Comparison of ENCODE assay signal across 19 cellular contexts in the genomic region with DNA sequence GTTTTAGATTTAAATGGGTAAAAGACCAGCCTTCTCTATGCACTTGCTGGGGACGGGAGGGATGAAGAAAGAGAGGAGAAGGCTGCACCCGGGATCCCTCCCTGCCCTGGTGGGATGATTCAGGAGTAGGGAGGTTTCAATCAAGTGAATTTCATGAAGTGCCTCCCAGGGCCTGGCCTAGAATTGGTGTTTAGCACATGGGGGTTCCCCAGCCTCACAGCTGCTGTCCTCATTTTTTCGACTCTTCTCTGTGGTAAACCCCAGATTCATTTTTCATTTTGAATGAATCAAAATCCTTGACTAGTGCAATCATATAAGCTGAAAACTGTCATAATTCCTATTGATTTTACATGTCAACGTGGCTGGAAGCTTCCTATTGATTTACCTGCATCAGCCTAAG.
DNase-seq lines count a peak whose midpoint lies in the region; ATAC-seq and TF ChIP-seq lines count a peak whose summit lies in the region.
"Had no signal": no experiment of that assay in that cellular context is flagged by ENCODE, and none has a peak within 500 bp of the region (broad histone marks: within the 10 kb centered on the region; RNA-seq: fewer than 3 reads in every experiment).

No MANE protein-coding gene starts in this region.

- DNase-seq in activated CD4-positive, alpha-beta T cell treated with anti-CD3 and anti-CD28 coated beads for 36 hours, result peak; percentile 70
- no peak for DNase-seq in activated CD4-positive, alpha-beta T cell treated with anti-CD3 and anti-CD28 coated beads, Interleukin-2, amount 50 U/mL, for 1 hour
- DNase-seq in T-helper 2 cell treated with Interferon-gamma antibody and Interleukin-4, amounts not matched to agents 5 μg/mL and 100 μg/mL, for 36 hours (ENCODE audit: low spot score), result peak; percentile 27
- peak; percentile 45 to 53 for DNase-seq in stimulated activated CD4-positive, alpha-beta T cell treated with anti-CD3 and anti-CD28 coated beads, Interleukin-2, amount 100 ng/mL, for 24 hours
- DNase-seq in AG08395 (ENCODE audit: low spot score), result no peak
- DNase-seq: caudate nucleus; H7; Karpas-422; naive thymus-derived CD8-positive, alpha-beta T cell; NCI-H187 treated with DMSO at 0.1 percent for 48 hours had no signal

- H3K27me3 ChIP-seq in gastroesophageal sphincter, result no peaks in the 10 kb centered on the region
- H3K27me3 ChIP-seq: right atrium auricular region, SJSA1, tibial nerve had no signal

- no peak overlapping the region for H3K27ac Mint-ChIP-seq in activated CD4-positive, alpha-beta T cell treated with anti-CD3 and anti-CD28 coated beads for 36 hours
- H3K27ac Mint-ChIP-seq in T-helper 2 cell treated with Interferon-gamma antibody and Interleukin-4, amounts not matched to agents 5 μg/mL and 100 μg/mL, for 36 hours, result no peak overlapping the region
- H3K27ac Mint-ChIP-seq: activated naive CD8-positive, alpha-beta T cell had no signal

- H3K4me1 ChIP-seq in gastroesophageal sphincter, result peaks cover 5 to 25% (median 13%) of the 10 kb centered on the region in 3 donors

- no peak overlapping the region for H3K4me3 ChIP-seq in gastroesophageal sphincter
- H3K4me3 ChIP-seq: right atrium auricular region, SJSA1, tibial nerve had no signal

- H3K36me3 ChIP-seq in gastroesophageal sphincter, result peaks cover 0 to 54% of the 10 kb centered on the region in 2 donors

- peaks cover 40% of the 10 kb centered on the region for H3K4me1 Mint-ChIP-seq in activated CD4-positive, alpha-beta T cell treated with anti-CD3 and anti-CD28 coated beads for 36 hours
- H3K4me1 Mint-ChIP-seq in T-helper 2 cell treated with Interferon-gamma antibody and Interleukin-4, amounts not matched to agents 5 μg/mL and 100 μg/mL, for 36 hours (ENCODE audit: low read depth), result peaks cover 36% of the 10 kb centered on the region

- WGBS in gastroesophageal sphincter (ENCODE audit: low coverage in 1 of 2), 2 donors, result 59 to 80% methylated on average over 3 to 4 of the region's 4 CpGs

- H3K4me3 Mint-ChIP-seq in activated CD4-positive, alpha-beta T cell treated with anti-CD3 and anti-CD28 coated beads for 36 hours, result no peak overlapping the region
- H3K4me3 Mint-ChIP-seq in T-helper 2 cell treated with Interferon-gamma antibody and Interleukin-4, amounts not matched to agents 5 μg/mL and 100 μg/mL, for 36 hours, result no peak overlapping the region
- H3K4me3 Mint-ChIP-seq: activated naive CD8-positive, alpha-beta T cell had no signal

- ATAC-seq in activated CD4-positive, alpha-beta T cell treated with anti-CD3 and anti-CD28 coated beads for 36 hours, result peak; percentile 34
- ATAC-seq in HG02571 (IDR thresholded peaks at IDR 0.05; ENCODE audit: unreplicated experiment) (peak; percentile 31), GM18870 (IDR thresholded peaks at IDR 0.05; ENCODE audit: unreplicated experiment) (no peak), gastroesophageal sphincter (no peak)
- ATAC-seq: naive thymus-derived CD8-positive, alpha-beta T cell had no signal

- H3K27me3 Mint-ChIP-seq in activated CD4-positive, alpha-beta T cell treated with anti-CD3 and anti-CD28 coated beads for 36 hours, result peaks cover 9% of the 10 kb centered on the region
- H3K27me3 Mint-ChIP-seq in T-helper 2 cell treated with Interferon-gamma antibody and Interleukin-4, amounts not matched to agents 5 μg/mL and 100 μg/mL, for 36 hours (ENCODE audit: low read depth), result peaks cover 19% of the 10 kb centered on the region
- H3K27me3 Mint-ChIP-seq: activated naive CD8-positive, alpha-beta T cell; naive thymus-derived CD8-positive, alpha-beta T cell had no signal

- no peaks in the 10 kb centered on the region for H3K9me3 ChIP-seq in gastroesophageal sphincter
- H3K9me3 ChIP-seq: right atrium auricular region, SJSA1, tibial nerve had no signal

- no peaks in the 10 kb centered on the region for H3K9me3 Mint-ChIP-seq in activated CD4-positive, alpha-beta T cell treated with anti-CD3 and anti-CD28 coated beads for 36 hours (ENCODE audit: low read depth)
- no peaks in the 10 kb centered on the region for H3K9me3 Mint-ChIP-seq in T-helper 2 cell treated with Interferon-gamma antibody and Interleukin-4, amounts not matched to agents 5 μg/mL and 100 μg/mL, for 36 hours
- H3K9me3 Mint-ChIP-seq: naive thymus-derived CD8-positive, alpha-beta T cell had no signal

- H3K27ac ChIP-seq in gastroesophageal sphincter, result no peak overlapping the region
- H3K27ac ChIP-seq: 22Rv1, right atrium auricular region, SJSA1, tibial nerve, VCaP had no signal

- POLR2A ChIA-PET in activated CD4-positive, alpha-beta T cell treated with anti-CD3 and anti-CD28 coated beads for 36 hours (lab: Charles Lee), result interaction anchor here (0.6 kb wide), 1 partner anchor 39 kb away, joined by 3 read pairs; no protein-coding TSS in a partner anchor

- CTCF ChIA-PET in activated CD4-positive, alpha-beta T cell treated with anti-CD3 and anti-CD28 coated beads for 36 hours (lab: Charles Lee), result interaction anchor here (0.6 to 1.5 kb wide), 6 partner anchors 38 to 1180 kb away, joined by 3 to 4 read pairs (median 3); no protein-coding TSS in a partner anchor

- H3K36me3 Mint-ChIP-seq in activated CD4-positive, alpha-beta T cell treated with anti-CD3 and anti-CD28 coated beads for 36 hours (ENCODE audit: low read depth), result peaks cover 40% of the 10 kb centered on the region
- peaks cover 46% of the 10 kb centered on the region for H3K36me3 Mint-ChIP-seq in T-helper 2 cell treated with Interferon-gamma antibody and Interleukin-4, amounts not matched to agents 5 μg/mL and 100 μg/mL, for 36 hours (ENCODE audit: low read depth)

- TF ChIP-seq CTCF in gastroesophageal sphincter (IDR thresholded peaks at IDR 0.05), result no peak

- TF ChIP-seq POLR2A in gastroesophageal sphincter (IDR thresholded peaks at IDR 0.05), result no peak

- intact Hi-C loops in activated CD4-positive, alpha-beta T cell treated with anti-CD3 and anti-CD28 coated beads for 36 hours (cut with DNase I, micrococcal nuclease), result no loop called here

- no peak for TF ChIP-seq EP300 in gastroesophageal sphincter (IDR thresholded peaks at IDR 0.05)

Comparison
In these comparisons a context has a peak if more than half of its experiments do, and no peak if none do; other contexts are left out.
1. DNase-seq: peak in activated CD4-positive, alpha-beta T cell treated with anti-CD3 and anti-CD28 coated beads for 36 hours (single experiment), T-helper 2 cell treated with Interferon-gamma antibody and Interleukin-4, amounts not matched to agents 5 μg/mL and 100 μg/mL, for 36 hours (single experiment) and stimulated activated CD4-positive, alpha-beta T cell treated with anti-CD3 and anti-CD28 coated beads, Interleukin-2, amount 100 ng/mL, for 24 hours (2 of 2); none in activated CD4-positive, alpha-beta T cell treated with anti-CD3 and anti-CD28 coated beads, Interleukin-2, amount 50 U/mL, for 1 hour (single experiment) and AG08395 (single experiment).
2. ATAC-seq: peak in activated CD4-positive, alpha-beta T cell treated with anti-CD3 and anti-CD28 coated beads for 36 hours (single experiment) and HG02571 (single experiment); none in GM18870 (single experiment) and gastroesophageal sphincter (single experiment).